Comparison of ENCODE assay signal across 16 cellular contexts in the genomic region with DNA sequence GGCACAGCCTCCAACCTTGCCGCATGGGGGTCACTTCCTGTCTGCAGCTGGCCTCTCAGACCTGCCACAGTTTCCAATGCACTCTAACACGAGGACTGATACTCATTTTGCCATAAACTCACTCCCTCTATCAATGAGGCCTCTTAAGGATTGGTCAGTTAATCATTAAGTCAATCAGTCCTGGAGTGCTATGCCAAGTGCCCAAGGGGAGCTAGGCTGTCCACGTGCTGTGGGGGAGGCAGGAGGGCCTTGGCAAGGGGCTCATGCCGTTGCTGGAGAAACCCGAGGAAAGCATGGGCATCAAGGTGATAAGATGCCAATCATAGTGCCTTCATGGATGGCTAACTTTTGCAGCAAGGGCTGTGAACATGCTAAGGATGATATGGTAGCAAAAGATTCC. TPM values are rescaled to one million over a fixed set of nuclear protein-coding genes. Genes with fewer than 3 reads are reported as not detected.
DNase-seq lines count a peak whose midpoint lies in the region; ATAC-seq and TF ChIP-seq lines count a peak whose summit lies in the region.
"Had no signal": no experiment of that assay in that cellular context is flagged by ENCODE, and none has a peak within 500 bp of the region (broad histone marks: within the 10 kb centered on the region; RNA-seq: fewer than 3 reads in every experiment).

No MANE protein-coding gene starts in this region.

- H3K4me3 Mint-ChIP-seq in CD4-positive, alpha-beta T cell: peak overlapping the region; percentile 52
- peak overlapping the region; percentile 50 for H3K4me3 Mint-ChIP-seq in activated T-helper 2 cell treated with anti-CD3 and anti-CD28 coated beads, Interferon-gamma antibody, Interleukin-2, Interleukin-4, amounts not matched to agents 10 μg/mL and 5 μg/mL and 100 μg/mL, durations not matched to agents 14 hours and 24 hours and 36 hours (ENCODE audit: low read depth)

- no peak for DNase-seq in CD4-positive, alpha-beta T cell
- no peak for DNase-seq in activated T-helper 2 cell treated with anti-CD3 and anti-CD28 coated beads, Interferon-gamma antibody, Interleukin-2, Interleukin-4, amounts not matched to agents 10 μg/mL and 5 μg/mL and 100 μg/mL, durations not matched to agents 14 hours and 24 hours and 36 hours (ENCODE audit: low spot score)
- peak; percentile 66 for DNase-seq in kidney tubule cell (ENCODE audit: low spot score)
- DNase-seq in psoas muscle: no peak
- no peak for DNase-seq in Karpas-422
- DNase-seq in mesenteric fat pad (ENCODE audit: low spot score): no peak
- DNase-seq in SW480 (ENCODE audit: low spot score): no peak
- DNase-seq in DMS79 treated with DMSO at 0.1 percent for 48 hours (lab: John Stamatoyannopoulos, UW): no peak
- DNase-seq: activated CD4-positive, CD25-positive, alpha-beta regulatory T cell; effector CD8-positive, alpha-beta T cell; foreskin melanocyte; NCI-H1436 treated with DMSO at 0.1 percent for 48 hours; nucleus accumbens had no signal

- no peaks in the 10 kb centered on the region for H4K20me1 ChIP-seq in Karpas-422 (ENCODE audit: insufficient read depth, low read depth, low read length)

- H3K36me3 Mint-ChIP-seq in CD4-positive, alpha-beta T cell (ENCODE audit: low read depth): peaks cover 14% of the 10 kb centered on the region
- peaks cover 15% of the 10 kb centered on the region for H3K36me3 Mint-ChIP-seq in activated T-helper 2 cell treated with anti-CD3 and anti-CD28 coated beads, Interferon-gamma antibody, Interleukin-2, Interleukin-4, amounts not matched to agents 10 μg/mL and 5 μg/mL and 100 μg/mL, durations not matched to agents 14 hours and 24 hours and 36 hours (ENCODE audit: low read depth)

- no peak overlapping the region for H3K27ac Mint-ChIP-seq in CD4-positive, alpha-beta T cell
- no peak overlapping the region for H3K27ac Mint-ChIP-seq in activated T-helper 2 cell treated with anti-CD3 and anti-CD28 coated beads, Interferon-gamma antibody, Interleukin-2, Interleukin-4, amounts not matched to agents 10 μg/mL and 5 μg/mL and 100 μg/mL, durations not matched to agents 14 hours and 24 hours and 36 hours

- TF ChIP-seq CTCF in CD4-positive, alpha-beta T cell (IDR thresholded peaks at IDR 0.05): no peak
- no peak for TF ChIP-seq CTCF in psoas muscle (IDR thresholded peaks at IDR 0.05)

- H3K27me3 ChIP-seq in CD4-positive, alpha-beta T cell (ENCODE audit: control insufficient read depth, insufficient read depth, low read length): no peaks in the 10 kb centered on the region
- H3K27me3 ChIP-seq in psoas muscle (ENCODE audit: insufficient read depth in 3 of 3, low read length in 2 of 3) (no peaks in the 10 kb centered on the region), Karpas-422 (ENCODE audit: low read length) (0 out of 2 replicates have a peak, but pooled peaks cover 4% of the 10 kb centered on the region)
- H3K27me3 ChIP-seq: tibial nerve had no signal

- WGBS in psoas muscle, 3 donors: 63 to 76% (median 67%) methylated on average over 5 of the region's 5 CpGs

- H3K27ac ChIP-seq in CD4-positive, alpha-beta T cell (ENCODE audit: low read depth, low read length): no peak overlapping the region
- H3K27ac ChIP-seq in psoas muscle: peak overlapping the region; percentile 78
- no peak overlapping the region for H3K27ac ChIP-seq in Karpas-422 (ENCODE audit: low read length)

- CTCF ChIA-PET in CD4-positive, alpha-beta T cell (lab: Charles Lee): no interaction called here

- no peaks in the 10 kb centered on the region for H3K9me3 ChIP-seq in CD4-positive, alpha-beta T cell (ENCODE audit: control insufficient read depth, low read length)
- no peaks in the 10 kb centered on the region for H3K9me3 ChIP-seq in psoas muscle
- H3K9me3 ChIP-seq in Karpas-422 (ENCODE audit: low read length): no peaks in the 10 kb centered on the region
- H3K9me3 ChIP-seq: tibial nerve had no signal

- peaks cover 24% of the 10 kb centered on the region for H3K79me2 ChIP-seq in Karpas-422 (ENCODE audit: low read length)

- peaks cover 40% of the 10 kb centered on the region for H3K4me1 ChIP-seq in psoas muscle
- peaks cover 14% of the 10 kb centered on the region for H3K4me1 ChIP-seq in Karpas-422 (ENCODE audit: low read length)

- ATAC-seq in CD4-positive, alpha-beta T cell (ENCODE audit: poor library complexity): no peak
- ATAC-seq in psoas muscle: no peak
- ATAC-seq: GM12878 had no signal

- H3K4me1 Mint-ChIP-seq in CD4-positive, alpha-beta T cell (ENCODE audit: low read depth): peaks cover 15% of the 10 kb centered on the region
- peaks cover 16% of the 10 kb centered on the region for H3K4me1 Mint-ChIP-seq in activated T-helper 2 cell treated with anti-CD3 and anti-CD28 coated beads, Interferon-gamma antibody, Interleukin-2, Interleukin-4, amounts not matched to agents 10 μg/mL and 5 μg/mL and 100 μg/mL, durations not matched to agents 14 hours and 24 hours and 36 hours (ENCODE audit: low read depth)

- peaks cover 5% of the 10 kb centered on the region for H3K27me3 Mint-ChIP-seq in CD4-positive, alpha-beta T cell
- H3K27me3 Mint-ChIP-seq in activated T-helper 2 cell treated with anti-CD3 and anti-CD28 coated beads, Interferon-gamma antibody, Interleukin-2, Interleukin-4, amounts not matched to agents 10 μg/mL and 5 μg/mL and 100 μg/mL, durations not matched to agents 14 hours and 24 hours and 36 hours (ENCODE audit: low read depth): peaks cover 24% of the 10 kb centered on the region

- H3K9me2 ChIP-seq in Karpas-422 (replicated peaks; ENCODE audit: insufficient read depth, low read length): no peaks in the 10 kb centered on the region

- H3K4me3 ChIP-seq in psoas muscle: no peak overlapping the region
- no peak overlapping the region for H3K4me3 ChIP-seq in Karpas-422 (ENCODE audit: low read length)
- H3K4me3 ChIP-seq: GM12878, tibial nerve had no signal

- intact Hi-C loops in CD4-positive, alpha-beta T cell (cut with DNase I, micrococcal nuclease): no loop called here
- intact Hi-C loops in activated T-helper 2 cell treated with anti-CD3 and anti-CD28 coated beads, Interferon-gamma antibody, Interleukin-2, Interleukin-4, amounts not matched to agents 10 μg/mL and 5 μg/mL and 100 μg/mL, durations not matched to agents 14 hours and 24 hours and 36 hours (cut with micrococcal nuclease): loop anchor here (5.0 to 10.0 kb wide), 2 partner anchors 326 to 489 kb away; partner anchors contain the start of genes SHB and SLC25A51
- intact Hi-C loops in psoas muscle (cut with DNase I): loop anchor here (10.0 kb wide), 4 partner anchors 486 to 986 kb away; partner anchors contain the start of genes POLR1E (in 1 of the 2) and SLC25A51 (in 1 of the 2)

- H3K9me3 Mint-ChIP-seq in CD4-positive, alpha-beta T cell: no peaks in the 10 kb centered on the region
- no peaks in the 10 kb centered on the region for H3K9me3 Mint-ChIP-seq in activated T-helper 2 cell treated with anti-CD3 and anti-CD28 coated beads, Interferon-gamma antibody, Interleukin-2, Interleukin-4, amounts not matched to agents 10 μg/mL and 5 μg/mL and 100 μg/mL, durations not matched to agents 14 hours and 24 hours and 36 hours

- H3K9ac ChIP-seq in Karpas-422 (ENCODE audit: low read length): no peak overlapping the region

- POLR2A ChIA-PET in CD4-positive, alpha-beta T cell (lab: Charles Lee): no interaction called here

- H2AFZ ChIP-seq in Karpas-422 (ENCODE audit: low read length): no peak overlapping the region

- no peak overlapping the region for H3K4me2 ChIP-seq in Karpas-422 (ENCODE audit: low read depth, low read length, poor library complexity, severe bottlenecking)

- peaks cover 1 to 3% of the 10 kb centered on the region in 2 donors for H3K36me3 ChIP-seq in psoas muscle (ENCODE audit: insufficient read depth in 1 of 2, low read depth in 1 of 2)
- H3K36me3 ChIP-seq in Karpas-422 (ENCODE audit: insufficient read depth, low read length): no peaks in the 10 kb centered on the region

RNA-seq across cellular contexts. Expression of gene ALDH1B1, which starts 1.7 kb away (rescaled TPM):
- under 1 TPM; 0.19 to 0.20 TPM for total RNA-seq in CD4-positive, alpha-beta T cell
- 37.7 and 39.3 TPM in 2 replicates for total RNA-seq in activated T-helper 2 cell treated with anti-CD3 and anti-CD28 coated beads, Interferon-gamma antibody, Interleukin-2, Interleukin-4, amounts not matched to agents 10 μg/mL and 5 μg/mL and 100 μg/mL, durations not matched to agents 14 hours and 24 hours and 36 hours
- total RNA-seq in psoas muscle: 100 to 1,000 TPM in 3 of 4 donors, 10 to 100 TPM in 1; 24.9 to 120 (median 107) TPM
- polyA plus RNA-seq in psoas muscle: 10 to 100 TPM; 34.3 to 46.9 (median 45.3) TPM
- 10.3 and 16.3 TPM in 2 replicates for total RNA-seq in Karpas-422 (2014; rRNA removed; shearing (Covaris generic); ENCODE audit: low replicate concordance)
- 26.3 TPM for total RNA-seq in mesenteric fat pad

RNA-seq across cellular contexts. Expression of gene IGFBPL1, which starts 33.4 kb away (rescaled TPM):
- total RNA-seq in CD4-positive, alpha-beta T cell: not detected
- 0.16 TPM in 1 of 2 replicates, not detected in the other for total RNA-seq in activated T-helper 2 cell treated with anti-CD3 and anti-CD28 coated beads, Interferon-gamma antibody, Interleukin-2, Interleukin-4, amounts not matched to agents 10 μg/mL and 5 μg/mL and 100 μg/mL, durations not matched to agents 14 hours and 24 hours and 36 hours
- under 1 TPM in 2 of 4 donors, not detected in 2; 0.42 to 0.51 TPM for total RNA-seq in psoas muscle
- under 1 TPM in 1 of 3 donors, not detected in 2; 0.10 TPM for polyA plus RNA-seq in psoas muscle
- total RNA-seq in Karpas-422 (2014; rRNA removed; shearing (Covaris generic); ENCODE audit: low replicate concordance): not detected in 2 replicates
- not detected for total RNA-seq in mesenteric fat pad
- total RNA-seq: GM12878, OCI-LY7 had no signal

Comparison
In these comparisons a context has a peak if more than half of its experiments do, and no peak if none do; other contexts are left out.
1. intact Hi-C loops: an anchor here in activated T-helper 2 cell treated with anti-CD3 and anti-CD28 coated beads, Interferon-gamma antibody, Interleukin-2, Interleukin-4, amounts not matched to agents 10 μg/mL and 5 μg/mL and 100 μg/mL, durations not matched to agents 14 hours and 24 hours and 36 hours (5.0 to 10.0 kb wide) and psoas muscle (10.0 kb wide); none called in CD4-positive, alpha-beta T cell.